In genomic region chr4:153465145-153465544, GRCh38 we compare ENCODE assay signal across 8 cellular contexts. TPM values are rescaled to one million over a fixed set of nuclear protein-coding genes. Genes with fewer than 3 reads are reported as not detected.
A peak's percentile ranks its signal among the peaks of the same experiment; 100 is the strongest.
DNase-seq lines count a peak whose midpoint lies in the region; ATAC-seq and TF ChIP-seq lines count a peak whose summit lies in the region.

No MANE protein-coding gene starts in this region.

- H3K36me3 ChIP-seq in body of pancreas (replicated peaks in 1 of 2; ENCODE audit: insufficient read depth in 1 of 2, low read depth in 2 of 2) = no peaks in the 10 kb centered on the region
- H3K36me3 ChIP-seq in muscle layer of duodenum (ENCODE audit: control insufficient read depth in 1 of 2, insufficient read depth in 2 of 2, low read length in 2 of 2) = no peaks in the 10 kb centered on the region

- peak overlapping the region; percentile 67 for H3K4me3 ChIP-seq in AG04450 (ENCODE audit: low read depth, low read length)
- H3K4me3 ChIP-seq in body of pancreas = no peak overlapping the region
- peak overlapping the region; percentile 60 to 85 for H3K4me3 ChIP-seq in muscle layer of duodenum (ENCODE audit: low read depth in 1 of 2, low read length in 2 of 2)

- TF ChIP-seq CTCF in AG04450 (IDR thresholded peaks at IDR 0.05; ENCODE audit: low read depth, low read length) = no peak
- no peak for TF ChIP-seq CTCF in HFFc6 (IDR thresholded peaks at IDR 0.05)
- TF ChIP-seq CTCF in body of pancreas (IDR thresholded peaks at IDR 0.05) = no peak

- ATAC-seq in body of pancreas (no peak), GM19397 (IDR thresholded peaks at IDR 0.05; ENCODE audit: unreplicated experiment) (no peak)

- H3K27me3 Mint-ChIP-seq in HFFc6 (ENCODE audit: insufficient read depth) = 0 out of 2 replicates have a peak, but pooled peaks cover 2% of the 10 kb centered on the region

- peak overlapping the region; percentile 92 for H3K4me3 Mint-ChIP-seq in HFFc6

- H3K9me3 Mint-ChIP-seq in HFFc6 = no peaks in the 10 kb centered on the region

- no peak overlapping the region for H3K27ac ChIP-seq in AG04450 (ENCODE audit: low read depth, low read length)
- H3K27ac ChIP-seq in body of pancreas = peak overlapping the region; percentile 79 to 96 (median 92)
- no peak overlapping the region for H3K27ac ChIP-seq in muscle layer of duodenum (ENCODE audit: low read length)

- in situ Hi-C loops in ACHN (cut with HindIII; ENCODE audit: low pct_ligation_motif_present, low pct_unique_long_range_greater_than_20kb, low sequenced_read_pairs) = no loop called here

- H3K9me3 ChIP-seq in AG04450 (ENCODE audit: control insufficient read depth, insufficient read depth, low read length) (no peaks in the 10 kb centered on the region; the same call in 1 of the 2 replicates), body of pancreas (no peaks in the 10 kb centered on the region), muscle layer of duodenum (ENCODE audit: control insufficient read depth in 1 of 2, low read length in 2 of 2) (no peaks in the 10 kb centered on the region)

- POLR2A ChIA-PET in AG04450 (lab: Yijun Ruan, JAX) = interaction anchor here (0.6 to 1.9 kb wide), 11 partner anchors 17 to 322 kb away, joined by 3 to 8 read pairs (median 5); no protein-coding TSS in a partner anchor

- CTCF ChIA-PET in AG04450 (lab: Charles Lee) = interaction anchor here (0.5 to 2.9 kb wide), 10 partner anchors 13 to 147 kb away, joined by 3 to 26 read pairs (median 4); no protein-coding TSS in a partner anchor

- no peak for DNase-seq in AG04450 (ENCODE audit: low read depth, low spot score)
- DNase-seq in HFFc6 = no peak
- DNase-seq in body of pancreas = no peak
- DNase-seq in DMS153 (lab: John Stamatoyannopoulos, UW) = no peak
- no peak for DNase-seq in activated CD4-positive, alpha-beta T cell treated with anti-CD3 and anti-CD28 coated beads for 1 hour
- no peak for DNase-seq in ACHN

- H3K27ac Mint-ChIP-seq in HFFc6 = no peak overlapping the region

- H3K36me3 Mint-ChIP-seq in HFFc6 (ENCODE audit: low read depth) = no peaks in the 10 kb centered on the region

- H3K27me3 ChIP-seq in AG04450 (ENCODE audit: control insufficient read depth, insufficient read depth, low read length) (no peaks in the 10 kb centered on the region), body of pancreas (no peaks in the 10 kb centered on the region), muscle layer of duodenum (ENCODE audit: low read depth, low read length) (no peaks in the 10 kb centered on the region)

- 19 to 24% methylated on average over 4 of the region's 4 CpGs for WGBS in body of pancreas, 2 donors

- peaks cover 35% of the 10 kb centered on the region for H3K4me1 Mint-ChIP-seq in HFFc6 (ENCODE audit: low read depth)

- intact Hi-C loops in body of pancreas (cut with DNase I) = no loop called here

- TF ChIP-seq POLR2A in body of pancreas (IDR thresholded peaks at IDR 0.05) = no peak

- H3K4me1 ChIP-seq in body of pancreas (peaks cover 42% of the 10 kb centered on the region), muscle layer of duodenum (ENCODE audit: control insufficient read depth in 1 of 2, insufficient read depth in 2 of 2, low read length in 2 of 2) (peaks cover 0 to 12% of the 10 kb centered on the region in 2 donors)

RNA-seq across cellular contexts. Expression of gene TMEM131L, which starts 1.0 kb away (rescaled TPM):
- polyA plus RNA-seq in AG04450 (2011; rRNA removed) = 13.2 and 15.5 TPM in 2 replicates
- 22.9 and 25.9 TPM in 2 replicates for polyA minus RNA-seq in AG04450 (2011; rRNA and poly(A)+ RNA removed)
- 1 to 10 TPM; 7.7 to 8.9 (median 8.0) TPM for total RNA-seq in HFFc6 (2021; fragmentation: NEBNext Ultra II Directional; extraction: Animal tissue kit (Norgen Biotek cat#: 25700))
- 10 to 100 TPM; 47.1 to 63.6 TPM for total RNA-seq in body of pancreas

Comparison
In these comparisons a context has a peak if more than half of its experiments do, and no peak if none do; other contexts are left out.
1. H3K27ac ChIP-seq: peak in body of pancreas (4 of 4); none in AG04450 (single experiment) and muscle layer of duodenum (single experiment).
2. H3K4me3 ChIP-seq: peak in AG04450 (single experiment) and muscle layer of duodenum (2 of 2); none in body of pancreas (0 of 2).
3. RNA of gene TMEM131L, which starts 1.0 kb away (total RNA-seq): 47.1 to 63.6 TPM in body of pancreas; 7.7 to 8.9 TPM in HFFc6; every median in the first group is over 4 times any median in the second.